Comparison of ENCODE assay signal across 1 cellular context in genomic region chrX:128000033-128000432, GRCh38.
TF ChIP-seq lines count a peak whose summit lies in the region.

No MANE protein-coding gene starts in this region.

TF ChIP-seq in HEK293, 187 proteins besides CTCF, POLR2A, EP300 and RAD21 (continued from another document):
- TF ChIP-seq REST (tag by site-specific recombination; IDR thresholded peaks at IDR 0.05) (peak; percentile 25; the same call in 1 of the 2 replicates), ZNF292 (tag by site-specific recombination; IDR thresholded peaks at IDR 0.05; ENCODE audit: borderline replicate concordance, low read depth) (0 out of 2 replicates have a peak, but pooled peaks have one; percentile 39), ZNF529 (tag by site-specific recombination; IDR thresholded peaks at IDR 0.05; ENCODE audit: insufficient replicate concordance) (peak; percentile 42)
